13 cellular contexts compared by ENCODE assay signal in the genomic region with DNA sequence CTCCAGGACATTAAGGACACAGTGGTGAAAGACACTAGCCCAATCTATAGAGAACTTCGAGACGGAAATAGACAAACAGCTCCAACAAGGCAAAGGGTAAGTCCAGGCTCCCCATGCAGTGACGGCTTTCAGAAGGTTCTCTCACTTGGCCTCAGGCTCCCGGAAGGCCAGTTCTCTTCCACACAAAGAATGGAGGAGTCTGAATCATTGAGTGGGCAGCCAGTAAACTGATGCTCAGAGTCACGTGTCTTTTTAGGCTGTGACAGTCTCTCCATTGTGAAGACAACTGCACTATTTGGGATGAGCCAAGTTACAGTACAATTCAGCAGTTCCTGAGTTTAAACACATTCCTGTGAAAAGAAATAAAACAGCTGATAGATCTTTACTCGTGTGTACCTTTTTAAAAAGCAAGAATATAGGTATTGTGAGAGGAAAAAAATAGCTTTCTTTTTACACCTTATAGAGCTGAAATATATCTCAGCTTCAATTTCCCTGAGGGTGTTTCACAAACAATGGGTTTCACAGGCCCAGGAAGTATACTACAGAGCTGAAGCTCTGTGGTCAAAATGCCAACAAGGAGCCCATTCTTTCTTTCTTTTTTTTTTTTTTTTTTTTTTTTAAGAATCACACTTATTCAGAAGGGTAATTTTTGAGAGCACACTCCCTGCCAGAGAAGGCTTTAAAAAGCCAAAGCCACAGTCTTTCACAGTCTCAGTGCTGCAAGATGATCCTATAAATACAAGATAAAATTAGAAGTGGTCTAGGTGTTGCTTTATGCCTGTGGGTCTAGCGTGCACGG.
A peak's percentile ranks its signal among the peaks of the same experiment; 100 is the strongest.
DNase-seq lines count a peak whose midpoint lies in the region; ATAC-seq lines count a peak whose summit lies in the region.
"Had no signal": no experiment of that assay in that cellular context is flagged by ENCODE, and none has a peak within 500 bp of the region (broad histone marks: within the 10 kb centered on the region; RNA-seq: fewer than 3 reads in every experiment).

No MANE protein-coding gene starts in this region.

- no peak overlapping the region for H3K4me3 ChIP-seq in neuron (ENCODE audit: low read length)
- H3K4me3 ChIP-seq: uterus had no signal

- H3K36me3 ChIP-seq in neuron (ENCODE audit: insufficient read depth, low read length), result no peaks in the 10 kb centered on the region
- H3K36me3 ChIP-seq: uterus had no signal

- peak; percentile 66 for ATAC-seq in esophagus mucosa

- peak overlapping the region; percentile 85 for H2AFZ ChIP-seq in neuron (ENCODE audit: low read depth, low read length)

- peaks cover 23% of the 10 kb centered on the region for H3K4me1 ChIP-seq in neuron (ENCODE audit: insufficient read depth, low read length)
- H3K4me1 ChIP-seq: uterus had no signal

- DNase-seq in ELF-1 (ENCODE audit: low read depth, low spot score) (peak; percentile 55), NCI-H69 (lab: John Stamatoyannopoulos, UW) (peak; percentile 2), D341Med (ENCODE audit: low spot score) (no peak), NCI-H510A treated with DMSO at 0.1 percent for 48 hours (lab: John Stamatoyannopoulos, UW) (no peak)
- DNase-seq in effector CD8-positive, alpha-beta T cell (lab: John Stamatoyannopoulos, UW), result no peak
- DNase-seq in stimulated activated CD4-positive, alpha-beta T cell treated with anti-CD3 and anti-CD28 coated beads, Interleukin-1b, Interleukin-23, amount 100 ng/mL, for 48 hours, result no peak
- DNase-seq: aorta, MV-4-11, NCI-H524, SHP77 treated with DMSO at 0.1 percent for 48 hours, uterus had no signal

- H3K9me3 ChIP-seq in neuron (ENCODE audit: low read length), result no peaks in the 10 kb centered on the region
- H3K9me3 ChIP-seq: uterus had no signal

- H3K27me3 ChIP-seq in neuron (ENCODE audit: insufficient read depth, low read length), result no peaks in the 10 kb centered on the region
- H3K27me3 ChIP-seq: uterus had no signal

Comparison
In these comparisons a context has a peak if more than half of its experiments do, and no peak if none do; other contexts are left out.
1. DNase-seq: peak in ELF-1 (single experiment) and NCI-H69 (single experiment); none in D341Med (single experiment), effector CD8-positive, alpha-beta T cell (single experiment), stimulated activated CD4-positive, alpha-beta T cell treated with anti-CD3 and anti-CD28 coated beads, Interleukin-1b, Interleukin-23, amount 100 ng/mL, for 48 hours (single experiment) and NCI-H510A treated with DMSO at 0.1 percent for 48 hours (single experiment).